In genomic region chr7:20064181-20064970, GRCh38 we compare ENCODE assay signal across 9 cellular contexts.
A peak's percentile ranks its signal among the peaks of the same experiment; 100 is the strongest.
DNase-seq lines count a peak whose midpoint lies in the region; ATAC-seq and TF ChIP-seq lines count a peak whose summit lies in the region.
"Had no signal": no experiment of that assay in that cellular context is flagged by ENCODE, and none has a peak within 500 bp of the region (broad histone marks: within the 10 kb centered on the region; RNA-seq: fewer than 3 reads in every experiment).

No MANE protein-coding gene starts in this region.

- H3K36me3 ChIP-seq in OCI-LY1 (ENCODE audit: insufficient read depth, low read length) = no peaks in the 10 kb centered on the region

- H4K20me1 ChIP-seq in OCI-LY1 (ENCODE audit: insufficient read depth, low read length) = no peaks in the 10 kb centered on the region

- no peak overlapping the region for H2AFZ ChIP-seq in OCI-LY1 (ENCODE audit: low read length)

- H3K4me3 ChIP-seq in OCI-LY1 (ENCODE audit: low read depth, low read length, poor library complexity, severe bottlenecking) (no peak overlapping the region), fibroblast of mammary gland (ENCODE audit: control insufficient read depth, low read depth, low read length) (no peak overlapping the region)

- H3K9me2 ChIP-seq in OCI-LY1 (ENCODE audit: low read depth, low read length) = no peaks in the 10 kb centered on the region

- H3K27me3 ChIP-seq in OCI-LY1 (ENCODE audit: insufficient read depth, low read length) = no peaks in the 10 kb centered on the region

- peaks cover 21% of the 10 kb centered on the region for H3K4me1 ChIP-seq in OCI-LY1 (ENCODE audit: insufficient read depth, low read length, severe bottlenecking)

- H3K27ac ChIP-seq in OCI-LY1 (ENCODE audit: low read depth, low read length, poor library complexity, severe bottlenecking) = peak overlapping the region; percentile 13

- H3K4me2 ChIP-seq in OCI-LY1 (ENCODE audit: low read length) = peak overlapping the region; percentile 38; the same call in 1 of the 2 replicates

- DNase-seq in fibroblast of mammary gland (ENCODE audit: low read depth) (peak; percentile 14), renal cortical epithelial cell (ENCODE audit: low read depth) (peak; percentile 89), cortex of kidney (lab: John Stamatoyannopoulos, UW) (no peak), dermis blood vessel endothelial cell (no peak)
- DNase-seq in activated CD4-positive, alpha-beta T cell treated with anti-CD3 and anti-CD28 coated beads for 4 hours = no peak
- DNase-seq: activated naive CD4-positive, alpha-beta T cell; naive B cell had no signal

- H3K9ac ChIP-seq in OCI-LY1 (ENCODE audit: low read length) = no peak overlapping the region

- no peaks in the 10 kb centered on the region for H3K79me2 ChIP-seq in OCI-LY1 (ENCODE audit: insufficient read depth, low read length)

- TF ChIP-seq CTCF in OCI-LY1 (IDR thresholded peaks at IDR 0.05; ENCODE audit: low read length) (no peak), fibroblast of mammary gland (conservative IDR thresholded peaks at IDR 0.05; ENCODE audit: control insufficient read depth, insufficient read depth, low read depth, low read length) (no peak)

- peak; percentile 24 for ATAC-seq in GM18498 (IDR thresholded peaks at IDR 0.05; ENCODE audit: unreplicated experiment)

- H3K9me3 ChIP-seq in OCI-LY1 (ENCODE audit: low read length) = peaks cover 8% of the 10 kb centered on the region

- H3F3A ChIP-seq in OCI-LY1 (ENCODE audit: insufficient read depth, low read length) = no peaks in the 10 kb centered on the region

Comparison
In these comparisons a context has a peak if more than half of its experiments do, and no peak if none do; other contexts are left out.
1. DNase-seq: peak in fibroblast of mammary gland (single experiment) and renal cortical epithelial cell (single experiment); none in cortex of kidney (single experiment), activated CD4-positive, alpha-beta T cell treated with anti-CD3 and anti-CD28 coated beads for 4 hours (0 of 2) and dermis blood vessel endothelial cell (single experiment).